ENCODE assay signal across 12 cellular contexts in the genomic region with DNA sequence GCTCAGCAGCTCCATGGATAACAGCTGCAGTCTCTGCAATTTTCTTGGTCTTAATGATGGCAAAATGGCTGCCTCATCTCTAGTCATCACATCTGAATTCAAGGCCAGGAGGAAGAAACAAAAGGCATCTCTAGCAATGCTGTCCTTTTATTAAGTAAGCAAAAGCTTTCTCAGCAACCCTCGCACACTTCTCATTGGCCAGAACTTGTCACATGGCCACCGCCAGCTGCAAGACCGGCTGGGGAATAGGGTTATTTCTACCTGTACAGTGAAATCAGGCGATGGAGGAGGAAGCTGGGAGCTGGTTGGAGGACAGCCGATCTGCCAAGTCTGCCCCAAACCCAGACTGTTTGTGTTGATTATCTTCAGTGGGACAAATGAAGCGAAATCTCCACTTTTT. TPM values are rescaled to one million over a fixed set of nuclear protein-coding genes. Genes with fewer than 3 reads are reported as not detected.
"Had no signal": no experiment of that assay in that cellular context is flagged by ENCODE, and none has a peak within 500 bp of the region (broad histone marks: within the 10 kb centered on the region; RNA-seq: fewer than 3 reads in every experiment).

No MANE protein-coding gene starts in this region.

- H3K27ac ChIP-seq: KMS-11 had no signal

- H3K4me1 Mint-ChIP-seq: IgD-negative memory B cell had no signal

- H3K4me3 Mint-ChIP-seq: HFFc6, IgD-negative memory B cell had no signal

- H3K4me1 ChIP-seq: HAP-1 had no signal

- ATAC-seq: HCT116, HepG2 had no signal

- FAIRE-seq: H54, HepG2 had no signal

- H3K4me3 ChIP-seq: HAP-1 had no signal

- DNase-seq: GOT3, HFFc6, Karpas-422, KBM-7 had no signal

- H3K9me3 Mint-ChIP-seq: HFFc6, IgD-negative memory B cell had no signal

- H3K36me3 Mint-ChIP-seq: IgD-negative memory B cell had no signal

- H3K4me2 ChIP-seq: KMS-11 had no signal

- H3K36me3 ChIP-seq: HAP-1 had no signal

- H3K9me3 ChIP-seq: HAP-1 had no signal

- H3K9ac ChIP-seq: KMS-11 had no signal

- H3K27ac Mint-ChIP-seq: HFFc6 had no signal

RNA-seq across cellular contexts. Expression of a gene that starts 33.4 kb away (rescaled TPM):
- total RNA-seq: HepG2, HFFc6, HT-29, LHCN-M2 had no signal
- polyA plus RNA-seq: HepG2, IgD-negative memory B cell had no signal
